Comparison of ENCODE assay signal across 1 cellular context in genomic region chr6:41736800-41737555, GRCh38.
A peak's percentile ranks its signal among the peaks of the same experiment; 100 is the strongest.
TF ChIP-seq lines count a peak whose summit lies in the region.

No MANE protein-coding gene starts in this region.

TF ChIP-seq in H1, 55 proteins besides CTCF, POLR2A, EP300 and RAD21:
- TF ChIP-seq MAFK (IDR thresholded peaks at IDR 0.05; ENCODE audit: low read depth, low read length), result no peak
- no peak for TF ChIP-seq BCL11A (IDR thresholded peaks at IDR 0.05; ENCODE audit: low read depth in 2 of 2, low read length in 2 of 2)
- no peak for TF ChIP-seq CTBP2 (IDR thresholded peaks at IDR 0.05; ENCODE audit: borderline replicate concordance, insufficient read depth, insufficient read length, low read length)
- 0 out of 2 replicates have a peak, but pooled peaks have one; percentile 28 for TF ChIP-seq KDM1A (IDR thresholded peaks at IDR 0.05; ENCODE audit: borderline replicate concordance, low read length)
- TF ChIP-seq BACH1 (IDR thresholded peaks at IDR 0.05; ENCODE audit: low read length), result no peak
- no peak for TF ChIP-seq KDM5A (IDR thresholded peaks at IDR 0.05; ENCODE audit: low read length)
- TF ChIP-seq TCF12 (IDR thresholded peaks at IDR 0.05; ENCODE audit: low read depth, low read length), result no peak
- TF ChIP-seq EGR1 (IDR thresholded peaks at IDR 0.05; ENCODE audit: borderline replicate concordance, low read depth, low read length), result no peak
